In genomic region chr11:35267504-35267903, GRCh38 we compare ENCODE assay signal across 18 cellular contexts.
DNase-seq lines count a peak whose midpoint lies in the region; ATAC-seq and TF ChIP-seq lines count a peak whose summit lies in the region.
"Had no signal": no experiment of that assay in that cellular context is flagged by ENCODE, and none has a peak within 500 bp of the region (broad histone marks: within the 10 kb centered on the region; RNA-seq: fewer than 3 reads in every experiment).

No MANE protein-coding gene starts in this region.

- H3K9me3 ChIP-seq in GM23248 (ENCODE audit: low read depth), result no peaks in the 10 kb centered on the region
- no peaks in the 10 kb centered on the region for H3K9me3 ChIP-seq in ascending aorta
- H3K9me3 ChIP-seq: HAP-1, prostate gland, tibial artery had no signal

- H3K27ac ChIP-seq in GM23248, result no peak overlapping the region
- no peak overlapping the region for H3K27ac ChIP-seq in ascending aorta
- H3K27ac ChIP-seq: epithelial cell of prostate, prostate gland, tibial artery had no signal

- no peak overlapping the region for H2AFZ ChIP-seq in GM23248

- H4K20me1 ChIP-seq in GM23248 (ENCODE audit: insufficient read depth), result no peaks in the 10 kb centered on the region

- H3K4me3 ChIP-seq in GM23248, result no peak overlapping the region
- H3K4me3 ChIP-seq in fibroblast of pulmonary artery (replicated peaks; ENCODE audit: low read depth, low read length), result no peak overlapping the region
- no peak overlapping the region for H3K4me3 ChIP-seq in ascending aorta
- H3K4me3 ChIP-seq: HAP-1, prostate gland, tibial artery had no signal

- H3K36me3 ChIP-seq in GM23248 (ENCODE audit: low read depth) (no peaks in the 10 kb centered on the region), ascending aorta (no peaks in the 10 kb centered on the region)
- H3K36me3 ChIP-seq: HAP-1, prostate gland, tibial artery had no signal

- peak overlapping the region; percentile 24; the same call in 1 of the 2 replicates for H3K9ac ChIP-seq in GM23248

- no peaks in the 10 kb centered on the region for H3K79me2 ChIP-seq in GM23248 (ENCODE audit: insufficient read depth)

- peaks cover 5% of the 10 kb centered on the region; the same call in 1 of the 2 replicates for H3F3A ChIP-seq in GM23248 (ENCODE audit: insufficient read depth)

- 28 to 32% methylated on average over 2 of the region's 2 CpGs for WGBS in GM23248 (ENCODE audit: low coverage in 1 of 2, low lambda C conversion rate in 2 of 2, missing lambda C conversion rate in 2 of 2), 2 experiments

- no peaks in the 10 kb centered on the region for H3K9me2 ChIP-seq in GM23248 (ENCODE audit: insufficient read depth)

- H3K4me1 ChIP-seq in GM23248 (ENCODE audit: insufficient read depth) (peaks cover 11% of the 10 kb centered on the region), ascending aorta (no peaks in the 10 kb centered on the region)
- H3K4me1 ChIP-seq: HAP-1, prostate gland, tibial artery had no signal

- intact Hi-C loops in ascending aorta (cut with DNase I), result no loop called here

- no peaks in the 10 kb centered on the region for H3K27me3 ChIP-seq in GM23248 (replicated peaks; ENCODE audit: insufficient read depth)
- no peaks in the 10 kb centered on the region for H3K27me3 ChIP-seq in ascending aorta
- H3K27me3 ChIP-seq: tibial artery had no signal

- peak overlapping the region; percentile 8 for H3K4me2 ChIP-seq in GM23248 (ENCODE audit: unreplicated experiment)

- ATAC-seq in SK-N-SH treated with all-trans-retinoic acid at 6 μM for 48 hours, result peak; percentile 87
- ATAC-seq: T-helper 17 cell had no signal

- TF ChIP-seq CTCF in fibroblast of pulmonary artery (IDR thresholded peaks at IDR 0.05; ENCODE audit: low read length, missing control alignments) (no peak), ascending aorta (IDR thresholded peaks at IDR 0.05) (no peak)

- in situ Hi-C loops in GM23248 (cut with MboI), result no loop called here

- DNase-seq in GM23248, result peak; percentile 87
- peak; percentile 49 for DNase-seq in fibroblast of pulmonary artery (ENCODE audit: low read depth)
- no peak for DNase-seq in cortex of kidney (lab: John Stamatoyannopoulos, UW)
- no peak for DNase-seq in HT-29 (ENCODE audit: low spot score)
- no peak for DNase-seq in ascending aorta (ENCODE audit: low spot score in 2 of 2)
- no peak for DNase-seq in DMS53 (lab: John Stamatoyannopoulos, UW)
- DNase-seq: activated CD4-positive, CD25-positive, alpha-beta regulatory T cell treated with anti-CD3 and anti-CD28 coated beads, Interleukin-2, amount 50 U/mL, for 72 hours; aorta; CD4-positive, CD25-positive, alpha-beta regulatory T cell; naive B cell; NCI-H1694 treated with DMSO at 0.1 percent for 48 hours; Right ventricle myocardium superior; T-helper 17 cell; tibial artery had no signal

TF ChIP-seq in SK-N-SH treated with all-trans-retinoic acid at 6 μM for 48 hours, 23 proteins besides CTCF, POLR2A, EP300 and RAD21:
- TF ChIP-seq GLIS3 (CRISPR knock-in tag; IDR thresholded peaks at IDR 0.05) (no peak), ZFP30 (CRISPR knock-in tag; IDR thresholded peaks at IDR 0.05) (no peak), POU6F1 (CRISPR knock-in tag; IDR thresholded peaks at IDR 0.05; ENCODE audit: borderline replicate concordance, low read depth) (no peak), ARNTL (CRISPR knock-in tag; IDR thresholded peaks at IDR 0.05; ENCODE audit: borderline replicate concordance, low read depth) (no peak), BACH2 (CRISPR knock-in tag; IDR thresholded peaks at IDR 0.05; ENCODE audit: borderline replicate concordance) (no peak), CSRNP3 (CRISPR knock-in tag; IDR thresholded peaks at IDR 0.05) (no peak), TSHZ2 (CRISPR knock-in tag; IDR thresholded peaks at IDR 0.05) (no peak), SNAI2 (CRISPR knock-in tag; IDR thresholded peaks at IDR 0.05) (no peak), ZC3H10 (CRISPR knock-in tag; IDR thresholded peaks at IDR 0.05) (no peak), ZNF70 (CRISPR knock-in tag; IDR thresholded peaks at IDR 0.05) (no peak), ZFP3 (CRISPR knock-in tag; IDR thresholded peaks at IDR 0.05) (no peak)
TF ChIP-seq in SK-N-SH treated with all-trans-retinoic acid at 6 μM for 48 hours: peak in this region for 0.

Comparison
In these comparisons a context has a peak if more than half of its experiments do, and no peak if none do; other contexts are left out.
1. DNase-seq: peak in GM23248 (single experiment) and fibroblast of pulmonary artery (single experiment); none in cortex of kidney (single experiment), HT-29 (single experiment), ascending aorta (0 of 2) and DMS53 (single experiment).